12 cellular contexts compared by ENCODE assay signal in genomic region chr2:45007961-45008295, GRCh38. TPM values are rescaled to one million over a fixed set of nuclear protein-coding genes. Genes with fewer than 3 reads are reported as not detected.
DNase-seq lines count a peak whose midpoint lies in the region; ATAC-seq and TF ChIP-seq lines count a peak whose summit lies in the region.
"Had no signal": no experiment of that assay in that cellular context is flagged by ENCODE, and none has a peak within 500 bp of the region (broad histone marks: within the 10 kb centered on the region; RNA-seq: fewer than 3 reads in every experiment).

No MANE protein-coding gene starts in this region.

- H3K9me3 ChIP-seq in suprapubic skin = no peaks in the 10 kb centered on the region
- H3K9me3 ChIP-seq: sigmoid colon had no signal

- no peaks in the 10 kb centered on the region for H3K36me3 ChIP-seq in suprapubic skin
- H3K36me3 ChIP-seq: sigmoid colon had no signal

- H3K36me3 Mint-ChIP-seq in activated naive CD8-positive, alpha-beta T cell treated with anti-CD3 and anti-CD28 coated beads, Interleukin-2, amount 10 ng/mL, durations not matched to agents 7 days and 5 days = no peaks in the 10 kb centered on the region
- H3K36me3 Mint-ChIP-seq in activated naive CD8-positive, alpha-beta T cell treated with anti-CD3 and anti-CD28 coated beads, Interleukin-2, amount 50 U/mL, for 24 hours (ENCODE audit: low read depth) = no peaks in the 10 kb centered on the region
- H3K36me3 Mint-ChIP-seq in brain (peaks cover 10% of the 10 kb centered on the region), naive B cell (no peaks in the 10 kb centered on the region)

- no peak overlapping the region for H3K27ac Mint-ChIP-seq in activated naive CD8-positive, alpha-beta T cell treated with anti-CD3 and anti-CD28 coated beads, Interleukin-2, amount 10 ng/mL, durations not matched to agents 7 days and 5 days
- no peak overlapping the region for H3K27ac Mint-ChIP-seq in activated naive CD8-positive, alpha-beta T cell treated with anti-CD3 and anti-CD28 coated beads, Interleukin-2, amount 50 U/mL, for 24 hours
- H3K27ac Mint-ChIP-seq in brain (no peak overlapping the region), naive B cell (peak overlapping the region in 2 of 6 donors; percentile 42 to 60)
- H3K27ac Mint-ChIP-seq: activated T-helper 2 cell treated with anti-CD3 and anti-CD28 coated beads, Interferon-gamma antibody, Interleukin-2, Interleukin-4, amounts not matched to agents 10 μg/mL and 5 μg/mL and 100 μg/mL, durations not matched to agents 14 hours and 24 hours and 36 hours had no signal

- no peak for TF ChIP-seq POLR2A in suprapubic skin (IDR thresholded peaks at IDR 0.05)
- no peak for TF ChIP-seq POLR2A in erythroblast (IDR thresholded peaks at IDR 0.05; ENCODE audit: low read length)

- 62% methylated on average over 6 of the region's 6 CpGs for WGBS in suprapubic skin

- H3K4me3 Mint-ChIP-seq in activated naive CD8-positive, alpha-beta T cell treated with anti-CD3 and anti-CD28 coated beads, Interleukin-2, amount 10 ng/mL, durations not matched to agents 7 days and 5 days = peak overlapping the region; percentile 25
- no peak overlapping the region for H3K4me3 Mint-ChIP-seq in activated naive CD8-positive, alpha-beta T cell treated with anti-CD3 and anti-CD28 coated beads, Interleukin-2, amount 50 U/mL, for 24 hours
- H3K4me3 Mint-ChIP-seq in brain (peak overlapping the region in 4 of 5 experiments; percentile 15 to 89 (median 77)), naive B cell (peak overlapping the region; percentile 76 to 90 (median 86))

- peaks cover 15% of the 10 kb centered on the region for H3K4me1 Mint-ChIP-seq in activated naive CD8-positive, alpha-beta T cell treated with anti-CD3 and anti-CD28 coated beads, Interleukin-2, amount 10 ng/mL, durations not matched to agents 7 days and 5 days
- H3K4me1 Mint-ChIP-seq in activated naive CD8-positive, alpha-beta T cell treated with anti-CD3 and anti-CD28 coated beads, Interleukin-2, amount 50 U/mL, for 24 hours = peaks cover 29% of the 10 kb centered on the region
- peaks cover 59% of the 10 kb centered on the region for H3K4me1 Mint-ChIP-seq in brain
- H3K4me1 Mint-ChIP-seq in naive B cell = peaks cover 40 to 74% (median 70%) of the 10 kb centered on the region in 3 donors

- H3K4me1 ChIP-seq in suprapubic skin = peaks cover 52% of the 10 kb centered on the region

- no peaks in the 10 kb centered on the region for H3K9me3 Mint-ChIP-seq in activated naive CD8-positive, alpha-beta T cell treated with anti-CD3 and anti-CD28 coated beads, Interleukin-2, amount 10 ng/mL, durations not matched to agents 7 days and 5 days
- H3K9me3 Mint-ChIP-seq in activated naive CD8-positive, alpha-beta T cell treated with anti-CD3 and anti-CD28 coated beads, Interleukin-2, amount 50 U/mL, for 24 hours = no peaks in the 10 kb centered on the region
- H3K9me3 Mint-ChIP-seq in brain = peaks cover 3 to 19% (median 7%) of the 10 kb centered on the region in 5 experiments
- peaks cover 0 to 3% (median 0%) of the 10 kb centered on the region in 7 donors for H3K9me3 Mint-ChIP-seq in naive B cell
- H3K9me3 Mint-ChIP-seq: activated T-helper 2 cell treated with anti-CD3 and anti-CD28 coated beads, Interferon-gamma antibody, Interleukin-2, Interleukin-4, amounts not matched to agents 10 μg/mL and 5 μg/mL and 100 μg/mL, durations not matched to agents 14 hours and 24 hours and 36 hours had no signal

- H3K27me3 ChIP-seq in suprapubic skin = peaks cover 94% of the 10 kb centered on the region

- DNase-seq in activated naive CD8-positive, alpha-beta T cell treated with anti-CD3 and anti-CD28 coated beads, Interleukin-2, amount 10 ng/mL, durations not matched to agents 7 days and 5 days = no peak
- no peak for DNase-seq in activated naive CD8-positive, alpha-beta T cell treated with anti-CD3 and anti-CD28 coated beads, Interleukin-2, amount 50 U/mL, for 24 hours
- DNase-seq in naive B cell (no peak), suprapubic skin (ENCODE audit: low spot score in 2 of 2) (no peak), erythroblast (lab: John Stamatoyannopoulos, UW) (no peak), inferior parietal cortex (ENCODE audit: extremely low spot score) (no peak), activated gamma-delta T cell (lab: John Stamatoyannopoulos, UW) (no peak)
- DNase-seq: AML-193, Karpas-422, sigmoid colon had no signal

- H3K27me3 Mint-ChIP-seq in activated naive CD8-positive, alpha-beta T cell treated with anti-CD3 and anti-CD28 coated beads, Interleukin-2, amount 10 ng/mL, durations not matched to agents 7 days and 5 days = peaks cover 94% of the 10 kb centered on the region
- H3K27me3 Mint-ChIP-seq in activated naive CD8-positive, alpha-beta T cell treated with anti-CD3 and anti-CD28 coated beads, Interleukin-2, amount 50 U/mL, for 24 hours = peaks cover 91% of the 10 kb centered on the region
- H3K27me3 Mint-ChIP-seq in brain = peaks cover 99% of the 10 kb centered on the region
- peaks cover 62 to 94% (median 88%) of the 10 kb centered on the region in 3 donors for H3K27me3 Mint-ChIP-seq in naive B cell

- TF ChIP-seq CTCF in brain (conservative IDR thresholded peaks at IDR 0.05) (no peak), suprapubic skin (IDR thresholded peaks at IDR 0.05) (no peak)

- TF ChIP-seq EP300 in suprapubic skin (IDR thresholded peaks at IDR 0.05) = no peak

- peak overlapping the region; percentile 54 for H3K4me3 ChIP-seq in suprapubic skin

- H3K27ac ChIP-seq in suprapubic skin = no peak overlapping the region
- H3K27ac ChIP-seq: sigmoid colon had no signal

- no peak for ATAC-seq in activated naive CD8-positive, alpha-beta T cell treated with anti-CD3 and anti-CD28 coated beads, Interleukin-2, amount 10 ng/mL, durations not matched to agents 7 days and 5 days (ENCODE audit: low read depth)
- ATAC-seq in activated naive CD8-positive, alpha-beta T cell treated with anti-CD3 and anti-CD28 coated beads, Interleukin-2, amount 50 U/mL, for 24 hours = no peak
- ATAC-seq in naive B cell (ENCODE audit: low read depth in 2 of 2) = no peak

- POLR2A ChIA-PET in activated naive CD8-positive, alpha-beta T cell treated with anti-CD3 and anti-CD28 coated beads, Interleukin-2, amount 10 ng/mL, durations not matched to agents 7 days and 5 days (lab: Charles Lee) = no interaction called here

RNA-seq across cellular contexts. Expression of gene SIX2, which starts 1.3 kb away (rescaled TPM):
- not detected for total RNA-seq in activated naive CD8-positive, alpha-beta T cell treated with anti-CD3 and anti-CD28 coated beads, Interleukin-2, amount 10 ng/mL, durations not matched to agents 7 days and 5 days
- polyA plus RNA-seq in brain (ENCODE audit: insufficient read depth, low read depth, low replicate concordance) (18.6 TPM), naive B cell (ENCODE audit: low read depth in 6 of 6) (not detected)
- total RNA-seq in suprapubic skin = 1 to 10 TPM in 1 of 4 donors, under 1 TPM in 2, not detected in 1; 0.34 to 1.2 (median 0.60) TPM
- total RNA-seq: activated T-helper 2 cell treated with anti-CD3 and anti-CD28 coated beads, Interferon-gamma antibody, Interleukin-2, Interleukin-4, amounts not matched to agents 10 μg/mL and 5 μg/mL and 100 μg/mL, durations not matched to agents 14 hours and 24 hours and 36 hours had no signal
